ENCODE assay signal across 29 cellular contexts in genomic region chr2:24511894-24512293, GRCh38. TPM values are rescaled to one million over a fixed set of nuclear protein-coding genes. Genes with fewer than 3 reads are reported as not detected.
DNase-seq lines count a peak whose midpoint lies in the region; ATAC-seq and TF ChIP-seq lines count a peak whose summit lies in the region.
"Had no signal": no experiment of that assay in that cellular context is flagged by ENCODE, and none has a peak within 500 bp of the region (broad histone marks: within the 10 kb centered on the region; RNA-seq: fewer than 3 reads in every experiment).

No MANE protein-coding gene starts in this region.

- TF ChIP-seq CTCF in GM10266 (IDR thresholded peaks at IDR 0.05; ENCODE audit: control insufficient read depth, insufficient read depth, low read depth, missing control alignments), result no peak

- 100% methylated on average over 3 of the region's 3 CpGs for WGBS in mesenchymal stem cell

- H3K27me3 Mint-ChIP-seq in activated CD8-positive, alpha-beta memory T cell treated with anti-CD3 and anti-CD28 coated beads, Interleukin-2, amount 10 ng/mL, durations not matched to agents 7 days and 5 days, result no peaks in the 10 kb centered on the region
- H3K27me3 Mint-ChIP-seq in CD8-positive, alpha-beta memory T cell, result no peaks in the 10 kb centered on the region
- H3K27me3 Mint-ChIP-seq: activated CD4-positive, alpha-beta memory T cell treated with anti-CD3 and anti-CD28 coated beads for 36 hours; activated naive CD4-positive, alpha-beta T cell treated with anti-CD3 and anti-CD28 coated beads, Interleukin-2, amount 50 U/mL, for 24 hours; memory B cell had no signal

- no peaks in the 10 kb centered on the region for H3K27me3 ChIP-seq in CD8-positive, alpha-beta memory T cell (ENCODE audit: insufficient read depth, low read length, poor library complexity, severe bottlenecking)
- no peaks in the 10 kb centered on the region for H3K27me3 ChIP-seq in mesenchymal stem cell (ENCODE audit: control insufficient read depth in 1 of 2, insufficient read depth in 1 of 2, low read length in 2 of 2)
- H3K27me3 ChIP-seq: gastroesophageal sphincter, neutrophil had no signal

- H3K9ac ChIP-seq in mesenchymal stem cell (ENCODE audit: low read length), result peak overlapping the region; percentile 10

- H3K9me3 Mint-ChIP-seq in activated CD8-positive, alpha-beta memory T cell treated with anti-CD3 and anti-CD28 coated beads, Interleukin-2, amount 10 ng/mL, durations not matched to agents 7 days and 5 days (ENCODE audit: low read depth), result no peaks in the 10 kb centered on the region
- H3K9me3 Mint-ChIP-seq in CD8-positive, alpha-beta memory T cell, result no peaks in the 10 kb centered on the region
- H3K9me3 Mint-ChIP-seq: activated CD4-positive, alpha-beta memory T cell treated with anti-CD3 and anti-CD28 coated beads for 36 hours; activated naive CD4-positive, alpha-beta T cell treated with anti-CD3 and anti-CD28 coated beads, Interleukin-2, amount 50 U/mL, for 24 hours; activated T-helper 1 cell treated with anti-CD3 and anti-CD28 coated beads, Interleukin-12 subunit alpha, Interleukin-12 subunit beta, Interleukin-2, Interleukin-4 antibody, amounts not matched to agents 30 ng/mL and 10 ng/mL and 1 ng/mL, durations not matched to agents 14 hours and 24 hours and 36 hours; memory B cell had no signal

- no peak overlapping the region for H3K14ac ChIP-seq in mesenchymal stem cell (ENCODE audit: low read length in 2 of 2)

- no peak overlapping the region for H3K27ac Mint-ChIP-seq in activated CD8-positive, alpha-beta memory T cell treated with anti-CD3 and anti-CD28 coated beads, Interleukin-2, amount 10 ng/mL, durations not matched to agents 7 days and 5 days
- H3K27ac Mint-ChIP-seq in CD8-positive, alpha-beta memory T cell, result peak overlapping the region in 5 of 8 donors; percentile 10 to 64 (median 28)
- H3K27ac Mint-ChIP-seq: activated CD4-positive, alpha-beta memory T cell treated with anti-CD3 and anti-CD28 coated beads for 36 hours; activated T-helper 1 cell treated with anti-CD3 and anti-CD28 coated beads, Interleukin-12 subunit alpha, Interleukin-12 subunit beta, Interleukin-2, Interleukin-4 antibody, amounts not matched to agents 30 ng/mL and 10 ng/mL and 1 ng/mL, durations not matched to agents 14 hours and 24 hours and 36 hours; memory B cell had no signal

- H2AK5ac ChIP-seq in mesenchymal stem cell (ENCODE audit: low read length, severe bottlenecking), result no peak overlapping the region

- no peak overlapping the region for H4K8ac ChIP-seq in mesenchymal stem cell (ENCODE audit: low read length)

- no peak overlapping the region for H3K27ac ChIP-seq in CD8-positive, alpha-beta memory T cell (ENCODE audit: low read depth, low read length)
- no peak overlapping the region for H3K27ac ChIP-seq in mesenchymal stem cell (ENCODE audit: low read length, poor library complexity, severe bottlenecking)
- H3K27ac ChIP-seq: cardiac muscle cell, prostate gland, RWPE1 had no signal

- CTCF ChIA-PET in activated CD8-positive, alpha-beta memory T cell treated with anti-CD3 and anti-CD28 coated beads, Interleukin-2, amount 10 ng/mL, durations not matched to agents 7 days and 5 days (lab: Charles Lee), result interaction anchor here (2.0 kb wide), 1 partner anchor 17 kb away, joined by 8 read pairs; no protein-coding TSS in a partner anchor
- CTCF ChIA-PET in CD8-positive, alpha-beta memory T cell (lab: Charles Lee), result no interaction called here

- H4K91ac ChIP-seq in mesenchymal stem cell (ENCODE audit: low read length), result no peak overlapping the region

- no peak overlapping the region for H3K23ac ChIP-seq in mesenchymal stem cell (ENCODE audit: low read length in 2 of 2)

- no peak for DNase-seq in activated CD8-positive, alpha-beta memory T cell treated with anti-CD3 and anti-CD28 coated beads, Interleukin-2, amount 10 ng/mL, durations not matched to agents 7 days and 5 days
- no peak for DNase-seq in activated CD8-positive, alpha-beta memory T cell treated with anti-CD3 and anti-CD28 coated beads, Interleukin-2, amount 50 U/mL, for 4 hours
- no peak for DNase-seq in CD8-positive, alpha-beta memory T cell
- DNase-seq in mesenchymal stem cell, result no peak
- no peak for DNase-seq in stimulated activated naive CD4-positive, alpha-beta T cell treated with Interleukin-2 at 50 U/mL for 16 hours (lab: John Stamatoyannopoulos, UW)
- no peak for DNase-seq in DMS153 treated with DMSO at 0.1 percent for 48 hours (lab: John Stamatoyannopoulos, UW; ENCODE audit: unreplicated experiment)
- no peak for DNase-seq in GM10266 (ENCODE audit: extremely low spot score)
- DNase-seq: activated CD4-positive, alpha-beta memory T cell treated with anti-CD3 and anti-CD28 coated beads for 36 hours; AML-193; aorta; cortex of kidney; GF-D8; HCEC 1CT; kidney; NCI-H1092; NCI-H187 treated with DMSO at 0.1 percent for 48 hours; NCI-H226; NCI-H748 treated with DMSO at 0.1 percent for 48 hours; stimulated activated CD8-positive, alpha-beta memory T cell treated with anti-CD3 and anti-CD28 coated beads, Interleukin-4, amount 100 ng/mL, for 48 hours; T1000 had no signal

- H2BK5ac ChIP-seq in mesenchymal stem cell (ENCODE audit: low read depth, low read length, poor library complexity, severe bottlenecking), result no peak overlapping the region

- H3K79me1 ChIP-seq in mesenchymal stem cell (replicated peaks; ENCODE audit: low read length, poor library complexity, severe bottlenecking), result peaks cover 13% of the 10 kb centered on the region

- no peak overlapping the region for H2AFZ ChIP-seq in mesenchymal stem cell (ENCODE audit: low read depth, low read length)

- no peaks in the 10 kb centered on the region for H3K36me3 Mint-ChIP-seq in activated CD8-positive, alpha-beta memory T cell treated with anti-CD3 and anti-CD28 coated beads, Interleukin-2, amount 10 ng/mL, durations not matched to agents 7 days and 5 days
- H3K36me3 Mint-ChIP-seq in CD8-positive, alpha-beta memory T cell, result no peaks in the 10 kb centered on the region
- H3K36me3 Mint-ChIP-seq: activated CD4-positive, alpha-beta memory T cell treated with anti-CD3 and anti-CD28 coated beads for 36 hours; memory B cell had no signal

- H3K4me3 Mint-ChIP-seq in activated CD8-positive, alpha-beta memory T cell treated with anti-CD3 and anti-CD28 coated beads, Interleukin-2, amount 10 ng/mL, durations not matched to agents 7 days and 5 days, result peak overlapping the region; percentile 24
- peak overlapping the region in 6 of 7 donors; percentile 23 to 68 (median 36) for H3K4me3 Mint-ChIP-seq in CD8-positive, alpha-beta memory T cell
- H3K4me3 Mint-ChIP-seq: activated CD4-positive, alpha-beta memory T cell treated with anti-CD3 and anti-CD28 coated beads for 36 hours; activated naive CD4-positive, alpha-beta T cell treated with anti-CD3 and anti-CD28 coated beads, Interleukin-2, amount 50 U/mL, for 24 hours; activated T-helper 1 cell treated with anti-CD3 and anti-CD28 coated beads, Interleukin-12 subunit alpha, Interleukin-12 subunit beta, Interleukin-2, Interleukin-4 antibody, amounts not matched to agents 30 ng/mL and 10 ng/mL and 1 ng/mL, durations not matched to agents 14 hours and 24 hours and 36 hours; memory B cell had no signal

- no peak overlapping the region for H2BK15ac ChIP-seq in mesenchymal stem cell (ENCODE audit: low read depth, poor library complexity, severe bottlenecking)

- peaks cover 34% of the 10 kb centered on the region for H3K4me1 ChIP-seq in CD8-positive, alpha-beta memory T cell (ENCODE audit: insufficient read depth, low read length)
- H3K4me1 ChIP-seq in mesenchymal stem cell (ENCODE audit: control insufficient read depth, insufficient read depth, low read depth, low read length), result no peaks in the 10 kb centered on the region
- H3K4me1 ChIP-seq: prostate gland had no signal

- peak; percentile 67 for ATAC-seq in activated CD8-positive, alpha-beta memory T cell treated with anti-CD3 and anti-CD28 coated beads, Interleukin-2, amount 10 ng/mL, durations not matched to agents 7 days and 5 days
- ATAC-seq in SK-N-SH treated with all-trans-retinoic acid at 6 μM for 48 hours, result peak; percentile 20; the same call in 1 of the 3 replicates
- ATAC-seq: gastroesophageal sphincter had no signal

- no peaks in the 10 kb centered on the region for H3K9me3 ChIP-seq in CD8-positive, alpha-beta memory T cell (ENCODE audit: low read length)
- no peaks in the 10 kb centered on the region for H3K9me3 ChIP-seq in mesenchymal stem cell (ENCODE audit: control insufficient read depth, low read length)
- H3K9me3 ChIP-seq: gastroesophageal sphincter, neutrophil, prostate gland had no signal

- no peak overlapping the region for H2BK12ac ChIP-seq in mesenchymal stem cell (ENCODE audit: low read length in 2 of 2)

- H3K36me3 ChIP-seq in CD8-positive, alpha-beta memory T cell (ENCODE audit: insufficient read depth, low read length), result no peaks in the 10 kb centered on the region
- no peaks in the 10 kb centered on the region for H3K36me3 ChIP-seq in mesenchymal stem cell (ENCODE audit: control insufficient read depth in 1 of 2, insufficient read depth in 2 of 2, low read depth in 1 of 2, low read length in 2 of 2)
- H3K36me3 ChIP-seq: cardiac muscle cell, gastroesophageal sphincter, neutrophil, prostate gland had no signal

- H3K18ac ChIP-seq in mesenchymal stem cell (ENCODE audit: low read depth in 1 of 2, low read length in 2 of 2), result no peak overlapping the region

- POLR2A ChIA-PET in CD8-positive, alpha-beta memory T cell (lab: Charles Lee), result no interaction called here

- H3K4me3 ChIP-seq in CD8-positive, alpha-beta memory T cell (ENCODE audit: low read length), result no peak overlapping the region
- H3K4me3 ChIP-seq in mesenchymal stem cell (ENCODE audit: insufficient read depth in 1 of 2, low read depth in 1 of 2, low read length in 2 of 2), result no peak overlapping the region
- H3K4me3 ChIP-seq: cardiac muscle cell, gastroesophageal sphincter, prostate gland had no signal

- H2BK120ac ChIP-seq in mesenchymal stem cell (ENCODE audit: low read depth, low read length), result no peak overlapping the region

- H3K4ac ChIP-seq in mesenchymal stem cell (ENCODE audit: low read depth in 1 of 2, low read length in 2 of 2), result no peak overlapping the region

- peaks cover 58% of the 10 kb centered on the region for H3K4me1 Mint-ChIP-seq in activated CD8-positive, alpha-beta memory T cell treated with anti-CD3 and anti-CD28 coated beads, Interleukin-2, amount 10 ng/mL, durations not matched to agents 7 days and 5 days
- peaks cover 62 to 90% (median 85%) of the 10 kb centered on the region in 3 donors for H3K4me1 Mint-ChIP-seq in CD8-positive, alpha-beta memory T cell

- no peak overlapping the region for H3K4me2 ChIP-seq in mesenchymal stem cell (ENCODE audit: low read length, poor library complexity, severe bottlenecking)

TF ChIP-seq in SK-N-SH treated with all-trans-retinoic acid at 6 μM for 48 hours, 23 proteins besides CTCF, POLR2A, EP300 and RAD21 (continues in another document):
- TF ChIP-seq ZFP30 (CRISPR knock-in tag; IDR thresholded peaks at IDR 0.05), result no peak
- no peak for TF ChIP-seq OSR1 (CRISPR knock-in tag; IDR thresholded peaks at IDR 0.05)
- TF ChIP-seq ESRRG (CRISPR knock-in tag; IDR thresholded peaks at IDR 0.05), result no peak

RNA-seq across cellular contexts. Expression of gene NCOA1, which starts 20.8 kb away (rescaled TPM):
- 10 to 100 TPM; 24.4 to 26.2 TPM for total RNA-seq in activated CD8-positive, alpha-beta memory T cell treated with anti-CD3 and anti-CD28 coated beads, Interleukin-2, amount 10 ng/mL, durations not matched to agents 7 days and 5 days
- total RNA-seq in CD8-positive, alpha-beta memory T cell, result 10 to 100 TPM; 32.2 to 35.7 TPM
- 32.7 TPM for polyA plus RNA-seq in CD8-positive, alpha-beta memory T cell
- polyA plus RNA-seq in mesenchymal stem cell (2013, experiment 1 of 2), result 15.8 TPM
- polyA plus RNA-seq in mesenchymal stem cell (2013, experiment 2 of 2), result 15.6 TPM
